In the genomic region with DNA sequence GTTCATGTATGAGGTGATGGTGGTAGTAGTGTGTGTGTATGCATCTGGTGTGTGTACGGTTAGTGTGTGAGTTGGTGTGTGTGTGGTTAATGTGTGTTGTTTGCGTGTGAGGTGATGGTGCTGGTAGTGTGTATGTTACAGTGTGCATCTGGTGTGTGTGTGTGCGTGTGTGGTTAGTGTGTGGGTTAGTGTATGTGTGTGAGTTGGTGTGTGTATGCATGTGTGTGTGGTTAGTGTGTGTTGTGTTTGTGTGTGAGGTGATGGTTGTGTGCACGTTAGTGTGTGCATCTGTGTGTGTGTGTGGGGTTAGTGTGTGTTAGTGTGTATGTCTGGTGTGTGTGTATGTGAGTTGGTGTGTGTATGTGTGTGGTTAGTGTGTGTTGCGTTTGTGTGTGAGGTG, we compare ENCODE assay signal across 17 cellular contexts.
DNase-seq lines count a peak whose midpoint lies in the region; ATAC-seq, FAIRE-seq and TF ChIP-seq lines count a peak whose summit lies in the region.
"Had no signal": no experiment of that assay in that cellular context is flagged by ENCODE, and none has a peak within 500 bp of the region (broad histone marks: within the 10 kb centered on the region; RNA-seq: fewer than 3 reads in every experiment).

No MANE protein-coding gene starts in this region.

- no peak overlapping the region for H2BK5ac ChIP-seq in mesendoderm (ENCODE audit: low read length)

- in situ Hi-C loops in GM12878 (cut with MboI): no loop called here

- no peaks in the 10 kb centered on the region for H3K36me3 Mint-ChIP-seq in Caco-2 (ENCODE audit: insufficient read depth, unreplicated experiment)
- H3K36me3 Mint-ChIP-seq: CD14-positive monocyte; CD8-positive, alpha-beta T cell had no signal

- H3K79me2 ChIP-seq in GM12878 (ENCODE audit: control insufficient read depth, insufficient read depth, low read length) (no peaks in the 10 kb centered on the region), mesendoderm (ENCODE audit: control insufficient read depth, insufficient read depth, low read length) (no peaks in the 10 kb centered on the region)

- no peak for ATAC-seq in GM12878
- ATAC-seq: CD8-positive, alpha-beta T cell had no signal

- peak; percentile 65 for FAIRE-seq in GM12878 (lab: Jason Lieb, UNC)
- FAIRE-seq in frontal cortex (lab: Jason Lieb, UNC): no peak
- FAIRE-seq: A204.1, GM18507 had no signal

- 62% methylated on average over 5 of the region's 5 CpGs for WGBS in GM12878 (ENCODE audit: insufficient coverage, insufficient replicate concordance, low lambda C conversion rate, missing lambda C conversion rate)
- WGBS in mesendoderm (ENCODE audit: extremely low coverage, insufficient coverage, low lambda C conversion rate): 100% methylated on average over 4 of the region's 5 CpGs

- no peak overlapping the region for H3K4me3 ChIP-seq in HEK293 (ENCODE audit: low read depth, low read length)
- no peak overlapping the region for H3K4me3 ChIP-seq in GM12878
- H3K4me3 ChIP-seq in mesendoderm (ENCODE audit: low read length): no peak overlapping the region
- no peak overlapping the region for H3K4me3 ChIP-seq in Caco-2 (ENCODE audit: low read depth, low read length)
- no peak overlapping the region for H3K4me3 ChIP-seq in A673 (ENCODE audit: low read depth, low read length, poor library complexity, severe bottlenecking)
- H3K4me3 ChIP-seq: GM23248 had no signal

- CTCF ChIA-PET in HEK293 (lab: Yijun Ruan, JAX): no interaction called here
- CTCF ChIA-PET in GM12878 (lab: Yijun Ruan, JAX): no interaction called here
- CTCF ChIA-PET in Caco-2 (lab: Charles Lee): no interaction called here
- CTCF ChIA-PET in A673 (lab: Charles Lee): no interaction called here

- H3K27ac Mint-ChIP-seq in Caco-2 (ENCODE audit: unreplicated experiment): no peak overlapping the region
- H3K27ac Mint-ChIP-seq: CD14-positive monocyte; CD8-positive, alpha-beta T cell; HFFc6 had no signal

- H3K9me3 Mint-ChIP-seq in Caco-2 (ENCODE audit: unreplicated experiment): no peaks in the 10 kb centered on the region
- H3K9me3 Mint-ChIP-seq: CD14-positive monocyte; CD8-positive, alpha-beta T cell; HFFc6 had no signal

- RAD21 ChIA-PET in GM12878 (lab: Charles Lee; ENCODE audit: unreplicated experiment): no interaction called here

- H3K4me3 Mint-ChIP-seq in Caco-2 (ENCODE audit: unreplicated experiment): no peak overlapping the region
- H3K4me3 Mint-ChIP-seq: CD14-positive monocyte; CD8-positive, alpha-beta T cell; HFFc6 had no signal

- H2BK15ac ChIP-seq in mesendoderm (replicated peaks; ENCODE audit: low read depth): no peak overlapping the region

- SMC1A ChIA-PET in GM12878 (lab: Charles Lee; ENCODE audit: uncharacterized antibody, unreplicated experiment): no interaction called here

- peaks cover 2% of the 10 kb centered on the region for H3K27me3 Mint-ChIP-seq in Caco-2 (ENCODE audit: insufficient read depth, unreplicated experiment)

- no peak for DNase-seq in GM12878 (ENCODE audit: low read depth, low spot score)
- no peak for DNase-seq in mesendoderm
- no peak for DNase-seq in NCI-H146 treated with DMSO at 0.1 percent for 48 hours (lab: John Stamatoyannopoulos, UW; ENCODE audit: unreplicated experiment)
- DNase-seq in frontal cortex (ENCODE audit: low spot score in 2 of 2): no peak
- DNase-seq in Caco-2: no peak
- DNase-seq in A673 (ENCODE audit: low spot score): no peak
- DNase-seq: CD8-positive, alpha-beta T cell; COR-L47; DMS53; GF-D8; GM23248; HFFc6; KBM-7 had no signal

- BruUV-seq in GM12878 (replicated peaks; lab: Mats Ljungman, UMichigan): no TSS peak
- no TSS peak for BruUV-seq in Caco-2 (replicated peaks; lab: Mats Ljungman, UMichigan)
- BruUV-seq in A673 (replicated peaks; lab: Mats Ljungman, UMichigan): no TSS peak

- H4K20me1 ChIP-seq in GM12878 (ENCODE audit: control insufficient read depth, insufficient read depth): no peaks in the 10 kb centered on the region

- no peak overlapping the region for H2AFZ ChIP-seq in GM12878 (ENCODE audit: control insufficient read depth, low read depth, low read length)
- H2AFZ ChIP-seq: GM23248 had no signal

- H3K4me2 ChIP-seq in GM12878 (ENCODE audit: control insufficient read depth, insufficient read depth) (no peak overlapping the region), mesendoderm (ENCODE audit: low read length) (no peak overlapping the region)

- no peak overlapping the region for H4K5ac ChIP-seq in mesendoderm (ENCODE audit: low read length)

- no peak overlapping the region for H3K9ac ChIP-seq in GM12878 (ENCODE audit: control insufficient read depth, insufficient read depth, low read length)
- H3K9ac ChIP-seq in mesendoderm (ENCODE audit: low read length): no peak overlapping the region
- H3K9ac ChIP-seq: GM23248 had no signal

- H3K56ac ChIP-seq in mesendoderm (ENCODE audit: low read length): no peak overlapping the region

- intact Hi-C loops in GM12878 (cut with micrococcal nuclease; ENCODE audit: unreplicated experiment) (no loop called here), Caco-2 (cut with micrococcal nuclease; ENCODE audit: unreplicated experiment) (no loop called here), A673 (cut with micrococcal nuclease; ENCODE audit: unreplicated experiment) (no loop called here)

- H3K27ac ChIP-seq in HEK293 (ENCODE audit: extremely low read depth, low read depth, low read length) (no peak overlapping the region), GM12878 (ENCODE audit: control insufficient read depth, insufficient read depth) (no peak overlapping the region), mesendoderm (ENCODE audit: low read depth, low read length) (no peak overlapping the region), A673 (ENCODE audit: low read depth, low read length, poor library complexity, severe bottlenecking) (no peak overlapping the region)
- H3K27ac ChIP-seq: GM23248 had no signal

- TF ChIP-seq POLR2A in GM12878 (IDR thresholded peaks at IDR 0.05; ENCODE audit: low read depth, low read length): no peak

- TF ChIP-seq CTCF in HEK293 (tag by site-specific recombination; IDR thresholded peaks at IDR 0.05): no peak
- TF ChIP-seq CTCF in GM12878 (IDR thresholded peaks at IDR 0.05 in 2 of 3, conservative IDR thresholded peaks at IDR 0.05 in 1 of 3; ENCODE audit: control insufficient read depth in 2 of 3, extremely low read depth in 1 of 3, insufficient read depth in 1 of 3, low read depth in 3 of 3, low read length in 3 of 3): no peak
- no peak for TF ChIP-seq CTCF in Caco-2 (IDR thresholded peaks at IDR 0.05; ENCODE audit: insufficient read depth in 1 of 2, low read depth in 1 of 2, low read length in 1 of 2, severe bottlenecking in 1 of 2, unreplicated experiment in 1 of 2)
- TF ChIP-seq CTCF in A673 (conservative IDR thresholded peaks at IDR 0.05; ENCODE audit: low read depth, low read length): no peak

- H3K4me1 Mint-ChIP-seq in Caco-2 (ENCODE audit: low read depth, unreplicated experiment): no peaks in the 10 kb centered on the region
- H3K4me1 Mint-ChIP-seq: CD14-positive monocyte had no signal

- H2AK5ac ChIP-seq in mesendoderm (ENCODE audit: low read length): no peak overlapping the region

- no peaks in the 10 kb centered on the region for H3K9me3 ChIP-seq in HEK293 (ENCODE audit: control insufficient read depth, insufficient read depth, low read depth, low read length)
- no peaks in the 10 kb centered on the region for H3K9me3 ChIP-seq in GM12878 (replicated peaks; ENCODE audit: control insufficient read depth, insufficient read depth, low read length)
- no peaks in the 10 kb centered on the region for H3K9me3 ChIP-seq in Caco-2
- no peaks in the 10 kb centered on the region for H3K9me3 ChIP-seq in A673 (ENCODE audit: low read depth, low read length, poor library complexity, severe bottlenecking)

- H3K4me1 ChIP-seq in HEK293 (ENCODE audit: control insufficient read depth, insufficient read depth, low read length) (no peaks in the 10 kb centered on the region), GM12878 (ENCODE audit: control insufficient read depth, insufficient read depth, low read length) (no peaks in the 10 kb centered on the region), mesendoderm (ENCODE audit: control insufficient read depth, low read depth, low read length) (no peaks in the 10 kb centered on the region), Caco-2 (no peaks in the 10 kb centered on the region), A673 (ENCODE audit: insufficient read depth, low read length, poor library complexity, severe bottlenecking) (peaks cover 12% of the 10 kb centered on the region)

- H3K27me3 ChIP-seq in GM12878 (replicated peaks in 1 of 2; ENCODE audit: control insufficient read depth in 2 of 2, insufficient read depth in 2 of 2, low read length in 1 of 2) (no peaks in the 10 kb centered on the region), mesendoderm (ENCODE audit: insufficient read depth, low read length, poor library complexity) (no peaks in the 10 kb centered on the region), Caco-2 (replicated peaks; ENCODE audit: control insufficient read depth, insufficient read depth, low read length) (no peaks in the 10 kb centered on the region; the same call in 1 of the 2 replicates), A673 (replicated peaks; ENCODE audit: insufficient read depth, low read depth, low read length, poor library complexity) (peaks cover 9% of the 10 kb centered on the region)

- no peak overlapping the region for H2BK120ac ChIP-seq in mesendoderm (ENCODE audit: low read depth, low read length)

- POLR2A ChIA-PET in HEK293 (lab: Yijun Ruan, JAX) (no interaction called here), GM12878 (lab: Charles Lee) (no interaction called here), Caco-2 (lab: Charles Lee) (no interaction called here), A673 (lab: Charles Lee; ENCODE audit: low non-redundant PET) (no interaction called here)

- peak overlapping the region; percentile 80 for H3K23ac ChIP-seq in mesendoderm (ENCODE audit: low read length)

- H3K36me3 ChIP-seq in HEK293 (ENCODE audit: control insufficient read depth in 2 of 2, insufficient read depth in 1 of 2, low read length in 2 of 2): no peaks in the 10 kb centered on the region
- H3K36me3 ChIP-seq in GM12878 (ENCODE audit: control insufficient read depth in 2 of 2, insufficient read depth in 2 of 2, low read length in 1 of 2): no peaks in the 10 kb centered on the region
- no peaks in the 10 kb centered on the region for H3K36me3 ChIP-seq in mesendoderm (ENCODE audit: control insufficient read depth, insufficient read depth, low read length)
- H3K36me3 ChIP-seq in Caco-2 (ENCODE audit: control insufficient read depth, insufficient read depth, low read length): no peaks in the 10 kb centered on the region
- no peaks in the 10 kb centered on the region for H3K36me3 ChIP-seq in A673 (ENCODE audit: insufficient read depth, low read length, poor library complexity, severe bottlenecking)

- TF ChIP-seq EP300 in GM12878 (IDR thresholded peaks at IDR 0.05; ENCODE audit: borderline replicate concordance in 1 of 2, control insufficient read depth in 1 of 2, low read depth in 2 of 2, low read length in 2 of 2): no peak

- TF ChIP-seq RAD21 in GM12878 (IDR thresholded peaks at IDR 0.05; ENCODE audit: insufficient read depth, low read depth, low read length): no peak

- H3K4ac ChIP-seq in mesendoderm (ENCODE audit: low read depth, low read length): no peak overlapping the region

- H3K18ac ChIP-seq in mesendoderm (ENCODE audit: low read length): no peak overlapping the region

- no peaks in the 10 kb centered on the region for H3K79me1 ChIP-seq in mesendoderm (ENCODE audit: low read length)

- H4K8ac ChIP-seq in mesendoderm (ENCODE audit: low read depth, low read length): no peak overlapping the region
